In the genomic region with DNA sequence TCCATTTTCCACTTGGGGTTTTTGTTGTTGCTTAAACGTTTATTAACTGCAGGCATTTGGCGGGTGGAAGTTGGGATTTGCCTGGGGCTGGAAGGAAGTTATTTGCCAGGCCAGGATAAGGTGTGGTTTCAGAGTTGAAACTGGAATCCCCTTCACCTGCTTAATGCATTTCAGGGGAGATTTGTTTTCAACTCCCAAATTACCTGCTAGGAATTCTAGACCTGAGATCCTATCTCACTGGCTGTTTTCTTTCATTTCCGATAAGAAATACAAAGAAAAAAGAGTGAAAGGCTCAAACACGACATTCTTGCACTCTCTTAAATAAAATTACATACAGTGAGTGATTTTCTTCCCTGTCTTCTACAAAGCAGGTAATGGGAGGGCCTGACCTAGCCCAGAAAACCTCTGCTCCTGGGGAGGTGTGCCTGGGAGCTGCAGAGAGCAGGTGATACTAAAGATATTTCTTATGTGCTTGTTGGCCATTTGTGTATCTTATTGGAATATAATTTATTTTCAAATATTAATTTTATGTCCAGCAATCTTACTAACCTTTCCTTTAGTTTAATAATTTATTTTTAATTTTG, we compare ENCODE assay signal across 18 cellular contexts.
DNase-seq lines count a peak whose midpoint lies in the region; ATAC-seq, FAIRE-seq and TF ChIP-seq lines count a peak whose summit lies in the region.
"Had no signal": no experiment of that assay in that cellular context is flagged by ENCODE, and none has a peak within 500 bp of the region (broad histone marks: within the 10 kb centered on the region; RNA-seq: fewer than 3 reads in every experiment).

No MANE protein-coding gene starts in this region.

- TF ChIP-seq RAD21 in GM12878 (IDR thresholded peaks at IDR 0.05; ENCODE audit: insufficient read depth, low read depth, low read length): no peak

- 97% methylated on average over 4 of the region's 4 CpGs for whole genome bisulfite sequencing in GM12878 (ENCODE audit: insufficient coverage, insufficient replicate concordance, low lambda C conversion rate, missing lambda C conversion rate)
- 81 to 82% methylated on average over 4 of the region's 4 CpGs for WGBS in sigmoid colon, 2 donors

- H3K9ac ChIP-seq in GM12878 (ENCODE audit: control insufficient read depth, insufficient read depth, low read length): no peak overlapping the region

- H3K4me3 Mint-ChIP-seq in Caco-2 (ENCODE audit: unreplicated experiment): no peak overlapping the region
- H3K4me3 Mint-ChIP-seq: CD14-positive monocyte, GM23338 had no signal

- no peaks in the 10 kb centered on the region for H3K36me3 ChIP-seq in Caco-2 (ENCODE audit: control insufficient read depth, insufficient read depth, low read length)
- H3K36me3 ChIP-seq in GM12878 (ENCODE audit: control insufficient read depth in 2 of 2, insufficient read depth in 2 of 2, low read length in 1 of 2): no peaks in the 10 kb centered on the region
- no peaks in the 10 kb centered on the region for H3K36me3 ChIP-seq in sigmoid colon
- H3K36me3 ChIP-seq: MG63 had no signal

- in situ Hi-C loops in GM12878 (cut with MboI): no loop called here

- SMC1A ChIA-PET in GM12878 (lab: Charles Lee; ENCODE audit: uncharacterized antibody, unreplicated experiment): interaction anchor here (0.6 to 2.6 kb wide), 12 partner anchors 9 to 264 kb away, joined by 3 to 19 read pairs (median 4); no protein-coding TSS in a partner anchor

- no peak overlapping the region for H3K27ac Mint-ChIP-seq in Caco-2 (ENCODE audit: unreplicated experiment)
- H3K27ac Mint-ChIP-seq: GM23338 had no signal

- H2AFZ ChIP-seq in GM12878 (ENCODE audit: control insufficient read depth, low read depth, low read length): no peak overlapping the region
- H2AFZ ChIP-seq: GM23338 had no signal

- TF ChIP-seq POLR2A in GM12878 (IDR thresholded peaks at IDR 0.05; ENCODE audit: low read depth, low read length) (no peak), sigmoid colon (IDR thresholded peaks at IDR 0.05) (no peak)

- H3K4me3 ChIP-seq in Caco-2 (ENCODE audit: low read depth, low read length) (no peak overlapping the region), GM12878 (no peak overlapping the region), sigmoid colon (no peak overlapping the region)
- H3K4me3 ChIP-seq: GM23338, MG63, mucosa of descending colon had no signal

- peaks cover 14% of the 10 kb centered on the region for H3K4me1 Mint-ChIP-seq in Caco-2 (ENCODE audit: low read depth, unreplicated experiment)

- POLR2A ChIA-PET in Caco-2 (lab: Charles Lee): no interaction called here
- POLR2A ChIA-PET in GM12878 (lab: Charles Lee): interaction anchor here (0.5 to 1.7 kb wide), 5 partner anchors 17 to 278 kb away, joined by 3 to 8 read pairs (median 4); a partner anchor contains a TSS

- RAD21 ChIA-PET in GM12878 (lab: Charles Lee; ENCODE audit: unreplicated experiment): interaction anchor here (0.7 to 3.4 kb wide), 10 partner anchors 8 to 278 kb away, joined by 3 to 16 read pairs (median 4); a partner anchor contains a TSS

- H3K27ac ChIP-seq in GM12878 (ENCODE audit: control insufficient read depth, insufficient read depth) (peak overlapping the region; percentile 85; the same call in 1 of the 2 replicates), sigmoid colon (peak overlapping the region in 3 of 4 donors; percentile 0 to 83 (median 17))

- TF ChIP-seq EP300 in GM12878 (IDR thresholded peaks at IDR 0.05; ENCODE audit: borderline replicate concordance in 1 of 2, control insufficient read depth in 1 of 2, low read depth in 2 of 2, low read length in 2 of 2) (no peak), sigmoid colon (IDR thresholded peaks at IDR 0.05) (no peak)

- BruUV-seq in Caco-2 (replicated peaks; lab: Mats Ljungman, UMichigan) (no TSS peak), GM12878 (replicated peaks; lab: Mats Ljungman, UMichigan) (no TSS peak)

- intact Hi-C loops in Caco-2 (cut with micrococcal nuclease; ENCODE audit: unreplicated experiment): no loop called here
- intact Hi-C loops in GM12878 (cut with micrococcal nuclease; ENCODE audit: unreplicated experiment): loop anchor here (10.0 kb wide), 1 partner anchor 170 kb away; no protein-coding TSS in a partner anchor
- intact Hi-C loops in sigmoid colon (cut with DNase I): loop anchor here (5.0 to 10.0 kb wide), 2 partner anchors 60 to 122 kb away; no protein-coding TSS in a partner anchor
- intact Hi-C loops in posterior cingulate gyrus (cut with DNase I): no loop called here

- H3K27me3 ChIP-seq in Caco-2 (replicated peaks; ENCODE audit: control insufficient read depth, insufficient read depth, low read length): no peaks in the 10 kb centered on the region
- no peaks in the 10 kb centered on the region for H3K27me3 ChIP-seq in GM12878 (replicated peaks in 1 of 2; ENCODE audit: control insufficient read depth in 2 of 2, insufficient read depth in 2 of 2, low read length in 1 of 2)
- no peaks in the 10 kb centered on the region for H3K27me3 ChIP-seq in sigmoid colon
- H3K27me3 ChIP-seq: MG63 had no signal

- H3K79me2 ChIP-seq in GM12878 (ENCODE audit: control insufficient read depth, insufficient read depth, low read length): no peaks in the 10 kb centered on the region

- DNase-seq in Caco-2: peak; percentile 28 to 53
- no peak for DNase-seq in GM12878 (ENCODE audit: low read depth, low spot score)
- DNase-seq in islet precursor cell: peak; percentile 88
- no peak for DNase-seq in sigmoid colon
- no peak for DNase-seq in posterior cingulate gyrus
- DNase-seq in COLO829 (ENCODE audit: low spot score): no peak
- no peak for DNase-seq in stimulated activated CD4-positive, alpha-beta T cell treated with anti-CD3 and anti-CD28 coated beads, Interleukin-15, amount 100 ng/mL, for 24 hours
- DNase-seq: activated CD4-positive, alpha-beta T cell treated with anti-CD3 and anti-CD28 coated beads, Interleukin-2, amount 50 U/mL, for 48 hours; activated naive CD4-positive, alpha-beta T cell treated with Interleukin-2 at 50 U/mL for 16 hours; MG63; mucosa of descending colon; NCI-H146; Right ventricle myocardium superior; stimulated activated CD8-positive, alpha-beta memory T cell treated with anti-CD3 and anti-CD28 coated beads, Interleukin-4, amount 100 ng/mL, for 48 hours had no signal

- H3K4me2 ChIP-seq in GM12878 (ENCODE audit: control insufficient read depth, insufficient read depth): no peak overlapping the region
- H3K4me2 ChIP-seq: GM23338 had no signal

- H4K20me1 ChIP-seq in GM12878 (ENCODE audit: control insufficient read depth, insufficient read depth): no peaks in the 10 kb centered on the region

- H3K36me3 Mint-ChIP-seq in Caco-2 (ENCODE audit: insufficient read depth, unreplicated experiment): no peaks in the 10 kb centered on the region
- H3K36me3 Mint-ChIP-seq: CD14-positive monocyte had no signal

- no peak for FAIRE-seq in GM12878 (lab: Jason Lieb, UNC)
- FAIRE-seq: endometrium had no signal

- H3K9me3 ChIP-seq in Caco-2 (no peaks in the 10 kb centered on the region), GM12878 (replicated peaks; ENCODE audit: control insufficient read depth, insufficient read depth, low read length) (no peaks in the 10 kb centered on the region), sigmoid colon (no peaks in the 10 kb centered on the region)
- H3K9me3 ChIP-seq: MG63, mucosa of descending colon had no signal

- H3K27me3 Mint-ChIP-seq in Caco-2 (ENCODE audit: insufficient read depth, unreplicated experiment): no peaks in the 10 kb centered on the region

- no peaks in the 10 kb centered on the region for H3K9me3 Mint-ChIP-seq in Caco-2 (ENCODE audit: unreplicated experiment)
- H3K9me3 Mint-ChIP-seq: GM23338 had no signal

- CTCF ChIA-PET in Caco-2 (lab: Charles Lee): no interaction called here
- CTCF ChIA-PET in GM12878 (lab: Yijun Ruan, JAX): interaction anchor here (0.8 to 1.1 kb wide), 2 partner anchors 13 to 77 kb away, joined by 3 to 5 read pairs; no protein-coding TSS in a partner anchor

- TF ChIP-seq CTCF in Caco-2 (IDR thresholded peaks at IDR 0.05; ENCODE audit: insufficient read depth in 1 of 2, low read depth in 1 of 2, low read length in 1 of 2, severe bottlenecking in 1 of 2, unreplicated experiment in 1 of 2) (no peak), GM12878 (IDR thresholded peaks at IDR 0.05 in 2 of 3, conservative IDR thresholded peaks at IDR 0.05 in 1 of 3; ENCODE audit: control insufficient read depth in 2 of 3, extremely low read depth in 1 of 3, insufficient read depth in 1 of 3, low read depth in 3 of 3, low read length in 3 of 3) (no peak), sigmoid colon (IDR thresholded peaks at IDR 0.05) (no peak)

- H3K4me1 ChIP-seq in Caco-2 (peaks cover 25% of the 10 kb centered on the region), GM12878 (ENCODE audit: control insufficient read depth, insufficient read depth, low read length) (peaks cover 31% of the 10 kb centered on the region), sigmoid colon (peaks cover 0 to 85% (median 62%) of the 10 kb centered on the region in 4 donors)

- ATAC-seq in GM12878 (no peak), GM21529 (IDR thresholded peaks at IDR 0.05; ENCODE audit: unreplicated experiment) (no peak)
- ATAC-seq: GM23338 had no signal

TF ChIP-seq in GM12878, 131 proteins besides CTCF, POLR2A, EP300 and RAD21 (continues in another document):
- TF ChIP-seq SP1 (IDR thresholded peaks at IDR 0.05; ENCODE audit: low read depth, low read length) (no peak), TCF7 (IDR thresholded peaks at IDR 0.05; ENCODE audit: borderline replicate concordance) (no peak), EED (IDR thresholded peaks at IDR 0.05; ENCODE audit: low read depth) (no peak), NR2F1 (conservative IDR thresholded peaks at IDR 0.05) (no peak)
- TF ChIP-seq, protein P1, sequence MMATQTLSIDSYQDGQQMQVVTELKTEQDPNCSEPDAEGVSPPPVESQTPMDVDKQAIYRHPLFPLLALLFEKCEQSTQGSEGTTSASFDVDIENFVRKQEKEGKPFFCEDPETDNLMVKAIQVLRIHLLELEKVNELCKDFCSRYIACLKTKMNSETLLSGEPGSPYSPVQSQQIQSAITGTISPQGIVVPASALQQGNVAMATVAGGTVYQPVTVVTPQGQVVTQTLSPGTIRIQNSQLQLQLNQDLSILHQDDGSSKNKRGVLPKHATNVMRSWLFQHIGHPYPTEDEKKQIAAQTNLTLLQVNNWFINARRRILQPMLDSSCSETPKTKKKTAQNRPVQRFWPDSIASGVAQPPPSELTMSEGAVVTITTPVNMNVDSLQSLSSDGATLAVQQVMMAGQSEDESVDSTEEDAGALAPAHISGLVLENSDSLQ (IDR thresholded peaks at IDR 0.05): no peak
- TF ChIP-seq, protein P2, sequence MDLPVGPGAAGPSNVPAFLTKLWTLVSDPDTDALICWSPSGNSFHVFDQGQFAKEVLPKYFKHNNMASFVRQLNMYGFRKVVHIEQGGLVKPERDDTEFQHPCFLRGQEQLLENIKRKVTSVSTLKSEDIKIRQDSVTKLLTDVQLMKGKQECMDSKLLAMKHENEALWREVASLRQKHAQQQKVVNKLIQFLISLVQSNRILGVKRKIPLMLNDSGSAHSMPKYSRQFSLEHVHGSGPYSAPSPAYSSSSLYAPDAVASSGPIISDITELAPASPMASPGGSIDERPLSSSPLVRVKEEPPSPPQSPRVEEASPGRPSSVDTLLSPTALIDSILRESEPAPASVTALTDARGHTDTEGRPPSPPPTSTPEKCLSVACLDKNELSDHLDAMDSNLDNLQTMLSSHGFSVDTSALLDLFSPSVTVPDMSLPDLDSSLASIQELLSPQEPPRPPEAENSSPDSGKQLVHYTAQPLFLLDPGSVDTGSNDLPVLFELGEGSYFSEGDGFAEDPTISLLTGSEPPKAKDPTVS (IDR thresholded peaks at IDR 0.05; ENCODE audit: low read depth, low read length): no peak

Comparison
In these comparisons a context has a peak if more than half of its experiments do, and no peak if none do; other contexts are left out.
1. DNase-seq: peak in Caco-2 (2 of 2) and islet precursor cell (single experiment); none in GM12878 (single experiment), sigmoid colon (single experiment), posterior cingulate gyrus (0 of 10), COLO829 (single experiment) and stimulated activated CD4-positive, alpha-beta T cell treated with anti-CD3 and anti-CD28 coated beads, Interleukin-15, amount 100 ng/mL, for 24 hours (single experiment).
2. intact Hi-C loops: an anchor here in GM12878 (10.0 kb wide) and sigmoid colon (5.0 to 10.0 kb wide); none called in Caco-2 and posterior cingulate gyrus.